8 cellular contexts compared by ENCODE assay signal in the genomic region with DNA sequence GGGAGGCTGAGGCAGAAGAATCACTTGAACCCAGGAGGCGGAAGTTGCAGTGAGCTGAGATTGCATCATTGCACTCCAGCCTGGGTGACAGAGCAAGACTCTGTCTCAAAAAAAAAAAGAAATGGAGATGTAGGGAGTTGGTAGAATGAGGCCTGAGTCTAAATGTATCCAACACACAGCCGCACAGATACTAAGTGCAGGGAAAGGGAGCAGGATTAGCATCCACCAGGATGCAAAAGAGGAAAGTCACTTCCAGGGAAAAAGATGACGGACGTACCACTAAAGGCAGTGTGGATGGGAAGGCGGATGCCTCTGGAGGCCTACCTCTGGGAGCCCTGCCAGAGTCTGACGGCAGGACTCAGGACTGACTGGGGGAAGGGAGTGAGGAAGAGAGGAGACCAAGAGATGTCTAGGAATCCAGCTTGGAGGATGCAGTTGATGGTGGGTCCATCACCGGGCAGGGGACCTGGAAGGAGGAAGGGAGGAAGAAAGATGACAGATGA. TPM values are rescaled to one million over a fixed set of nuclear protein-coding genes. Genes with fewer than 3 reads are reported as not detected.
DNase-seq lines count a peak whose midpoint lies in the region; ATAC-seq, FAIRE-seq and TF ChIP-seq lines count a peak whose summit lies in the region.
"Had no signal": no experiment of that assay in that cellular context is flagged by ENCODE, and none has a peak within 500 bp of the region (broad histone marks: within the 10 kb centered on the region; RNA-seq: fewer than 3 reads in every experiment).

No MANE protein-coding gene starts in this region.

- no peaks in the 10 kb centered on the region for H3K27me3 ChIP-seq in astrocyte (ENCODE audit: insufficient read depth, low read length)
- H3K27me3 ChIP-seq: dorsolateral prefrontal cortex had no signal

- peaks cover 9% of the 10 kb centered on the region for H3K27me3 Mint-ChIP-seq in astrocyte (ENCODE audit: low read depth, unreplicated experiment)

- no peak overlapping the region for H3K4me3 ChIP-seq in astrocyte (ENCODE audit: insufficient read depth, low read depth, low read length)
- H3K4me3 ChIP-seq: dorsolateral prefrontal cortex, smooth muscle cell had no signal

- H3K9me3 ChIP-seq in astrocyte (ENCODE audit: insufficient read depth, low read depth, low read length): no peaks in the 10 kb centered on the region

- peak overlapping the region; percentile 40 for H3K4me3 Mint-ChIP-seq in astrocyte (ENCODE audit: unreplicated experiment)

- H3K27ac ChIP-seq in astrocyte (ENCODE audit: low read depth, low read length): no peak overlapping the region
- H3K27ac ChIP-seq: dorsolateral prefrontal cortex had no signal

- H3K4me2 ChIP-seq in astrocyte (ENCODE audit: low read length): no peak overlapping the region
- H3K4me2 ChIP-seq: smooth muscle cell had no signal

- H4K20me1 ChIP-seq in astrocyte (ENCODE audit: insufficient read depth, low read length): no peaks in the 10 kb centered on the region

- H3K36me3 Mint-ChIP-seq in astrocyte (ENCODE audit: low read depth, unreplicated experiment): peaks cover 15% of the 10 kb centered on the region

- no peaks in the 10 kb centered on the region for H3K79me2 ChIP-seq in astrocyte (ENCODE audit: insufficient read depth, low read length)

- peaks cover 3% of the 10 kb centered on the region for H3K4me1 Mint-ChIP-seq in astrocyte (ENCODE audit: low read depth, unreplicated experiment)

- H3K9ac ChIP-seq in astrocyte (ENCODE audit: low read length): no peak overlapping the region

- H3K27ac Mint-ChIP-seq in astrocyte (ENCODE audit: unreplicated experiment): no peak overlapping the region

- TF ChIP-seq CTCF in astrocyte (IDR thresholded peaks at IDR 0.05; ENCODE audit: insufficient read depth, low read depth, low read length): no peak

- H3K4me1 ChIP-seq in astrocyte (ENCODE audit: insufficient read depth, low read length): no peaks in the 10 kb centered on the region

- DNase-seq in astrocyte (ENCODE audit: low read depth) (peak; percentile 36), myocyte (ENCODE audit: low read depth) (peak; percentile 51), HUDEP-2 (lab: John Stamatoyannopoulos, UW; ENCODE audit: unreplicated experiment in 76 of 76) (no peak)
- DNase-seq: dorsolateral prefrontal cortex, kidney glomerular epithelial cell, NCI-H146 had no signal

- no peak for ATAC-seq in HG03196 (IDR thresholded peaks at IDR 0.05; ENCODE audit: unreplicated experiment)

- H3K9me3 Mint-ChIP-seq in astrocyte (ENCODE audit: unreplicated experiment): peaks cover 6% of the 10 kb centered on the region

- no peak overlapping the region for H2AFZ ChIP-seq in astrocyte (ENCODE audit: low read depth, low read length)

- no peaks in the 10 kb centered on the region for H3K36me3 ChIP-seq in astrocyte (ENCODE audit: insufficient read depth, low read length)

- FAIRE-seq in astrocyte (lab: Jason Lieb, UNC): no peak

RNA-seq across cellular contexts. Expression of gene FAM98C, which starts 6.8 kb away (rescaled TPM):
- total RNA-seq in astrocyte (11.9 and 15.0 TPM in 2 replicates), myocyte (11.7 and 11.8 TPM in 2 replicates)
- polyA plus RNA-seq in myocyte (2012): 20.3 TPM

RNA-seq across cellular contexts. Expression of gene RASGRP4, which starts 16.3 kb away (rescaled TPM):
- not detected in 2 replicates for total RNA-seq in astrocyte
- 0.16 and 0.19 TPM in 2 replicates for total RNA-seq in myocyte
- polyA plus RNA-seq in myocyte (2012): 0.20 TPM
- total RNA-seq: smooth muscle cell had no signal
- polyA plus RNA-seq: smooth muscle cell had no signal

RNA-seq across cellular contexts. Expression of gene SPRED3, which starts 21.2 kb away (rescaled TPM):
- total RNA-seq in astrocyte (17.3 and 19.0 TPM in 2 replicates), myocyte (0.83 and 1.5 TPM in 2 replicates)
- 4.8 TPM for polyA plus RNA-seq in myocyte (2012)

RNA-seq across cellular contexts. Expression of gene GGN, which starts 21.8 kb away (rescaled TPM):
- total RNA-seq in astrocyte (2.1 and 2.8 TPM in 2 replicates), myocyte (0.36 and 0.59 TPM in 2 replicates)
- polyA plus RNA-seq in myocyte (2012): 1.6 TPM

RNA-seq across cellular contexts. Expression of gene RYR1, which starts 23.8 kb away (rescaled TPM):
- total RNA-seq in astrocyte: 0.05 and 0.32 TPM in 2 replicates
- 166 and 168 TPM in 2 replicates for total RNA-seq in myocyte
- 99.1 TPM for polyA plus RNA-seq in myocyte (2012)

Comparison
In these comparisons a context has a peak if more than half of its experiments do, and no peak if none do; other contexts are left out.
1. DNase-seq: peak in astrocyte (single experiment) and myocyte (single experiment); none in HUDEP-2 (0 of 76).